Comparison of ENCODE assay signal across 1 cellular context in genomic region chr10:72098301-72099053, GRCh38.
TF ChIP-seq lines count a peak whose summit lies in the region.

No MANE protein-coding gene starts in this region.

TF ChIP-seq in K562, 482 proteins besides CTCF, POLR2A, EP300 and RAD21 (continued from another document):
- TF ChIP-seq TEAD4 (IDR thresholded peaks at IDR 0.05; ENCODE audit: low read length) (peak; percentile 30; the same call in 1 of the 2 replicates), TEAD4 (CRISPR knock-in tag; IDR thresholded peaks at IDR 0.05; ENCODE audit: borderline replicate concordance) (no peak), ZNF778 (CRISPR knock-in tag; IDR thresholded peaks at IDR 0.05) (no peak), EZH2 (IDR thresholded peaks at IDR 0.05; ENCODE audit: borderline replicate concordance, low read depth, low read length) (no peak), MAFK (IDR thresholded peaks at IDR 0.05; ENCODE audit: low read length) (no peak), ZBTB43 (CRISPR knock-in tag; IDR thresholded peaks at IDR 0.05) (peak; percentile 64; the same call in 1 of the 2 replicates), HMBOX1 (IDR thresholded peaks at IDR 0.05) (peak; percentile 67), GTF2E2 (tag; IDR thresholded peaks at IDR 0.05) (0 out of 2 replicates have a peak, but pooled peaks have one; percentile 24), PATZ1 (CRISPR knock-in tag; IDR thresholded peaks at IDR 0.05; ENCODE audit: borderline replicate concordance) (no peak), CHCHD3 (CRISPR knock-in tag; IDR thresholded peaks at IDR 0.05) (no peak), JUN (IDR thresholded peaks at IDR 0.05; ENCODE audit: borderline replicate concordance, low read depth, low read length) (peak; percentile 68), JUN (CRISPR knock-in tag; IDR thresholded peaks at IDR 0.05; ENCODE audit: borderline replicate concordance) (no peak), ARID3A (IDR thresholded peaks at IDR 0.05; ENCODE audit: borderline replicate concordance, low read depth, low read length) (no peak), ARID1B (IDR thresholded peaks at IDR 0.05) (peak; percentile 79), THAP12 (CRISPR knock-in tag; IDR thresholded peaks at IDR 0.05) (no peak), KDM1A (IDR thresholded peaks at IDR 0.05) (peak; percentile 61 to 62), ZNF583 (CRISPR knock-in tag; IDR thresholded peaks at IDR 0.05) (peak; percentile 98; the same call in 1 of the 2 replicates), SIN3A (IDR thresholded peaks at IDR 0.05; ENCODE audit: borderline replicate concordance in 2 of 2, control insufficient read depth in 1 of 2, low read depth in 2 of 2, low read length in 2 of 2) (no peak), RBBP5 (IDR thresholded peaks at IDR 0.05; ENCODE audit: borderline replicate concordance, insufficient read depth, low read length, poor library complexity, severe bottlenecking) (peak; percentile 4), U2AF2 (optimal IDR thresholded peaks at IDR 0.05; ENCODE audit: low read depth, low read length) (no peak), CEBPG (CRISPR knock-in tag; IDR thresholded peaks at IDR 0.05) (no peak), CEBPG (tag; conservative IDR thresholded peaks at IDR 0.05 in 1 of 2, IDR thresholded peaks at IDR 0.05 in 1 of 2) (0 out of 4 replicates have a peak, but pooled peaks of 1 of the 2 experiments have one; percentile 11), ADNP (tag; IDR thresholded peaks at IDR 0.05) (no peak), JUND (IDR thresholded peaks at IDR 0.05; ENCODE audit: borderline replicate concordance, low read depth, low read length) (peak; percentile 85), JUND (tag; IDR thresholded peaks at IDR 0.05; ENCODE audit: borderline replicate concordance, low read depth, low read length) (peak; percentile 90), ZNF668 (CRISPR knock-in tag; IDR thresholded peaks at IDR 0.05) (no peak), BRD9 (IDR thresholded peaks at IDR 0.05; ENCODE audit: low read depth, partially characterized antibody) (no peak), FOXA3 (CRISPR knock-in tag; conservative IDR thresholded peaks at IDR 0.05 in 1 of 2, IDR thresholded peaks at IDR 0.05 in 1 of 2) (no peak), NCOA6 (IDR thresholded peaks at IDR 0.05) (0 out of 2 replicates have a peak, but pooled peaks have one; percentile 26), ATF7 (IDR thresholded peaks at IDR 0.05) (peak; percentile 70; the same call in 1 of the 2 replicates), RBM15 (IDR thresholded peaks at IDR 0.05; ENCODE audit: insufficient read depth, low read length) (no peak)
- TF ChIP-seq, protein P1, sequence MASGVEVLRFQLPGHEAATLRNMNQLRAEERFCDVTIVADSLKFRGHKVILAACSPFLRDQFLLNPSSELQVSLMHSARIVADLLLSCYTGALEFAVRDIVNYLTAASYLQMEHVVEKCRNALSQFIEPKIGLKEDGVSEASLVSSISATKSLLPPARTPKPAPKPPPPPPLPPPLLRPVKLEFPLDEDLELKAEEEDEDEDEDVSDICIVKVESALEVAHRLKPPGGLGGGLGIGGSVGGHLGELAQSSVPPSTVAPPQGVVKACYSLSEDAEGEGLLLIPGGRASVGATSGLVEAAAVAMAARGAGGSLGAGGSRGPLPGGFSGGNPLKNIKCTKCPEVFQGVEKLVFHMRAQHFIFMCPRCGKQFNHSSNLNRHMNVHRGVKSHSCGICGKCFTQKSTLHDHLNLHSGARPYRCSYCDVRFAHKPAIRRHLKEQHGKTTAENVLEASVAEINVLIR (CRISPR knock-in tag; IDR thresholded peaks at IDR 0.05): 0 out of 2 replicates have a peak, but pooled peaks have one; percentile 43
- TF ChIP-seq, protein P2, sequence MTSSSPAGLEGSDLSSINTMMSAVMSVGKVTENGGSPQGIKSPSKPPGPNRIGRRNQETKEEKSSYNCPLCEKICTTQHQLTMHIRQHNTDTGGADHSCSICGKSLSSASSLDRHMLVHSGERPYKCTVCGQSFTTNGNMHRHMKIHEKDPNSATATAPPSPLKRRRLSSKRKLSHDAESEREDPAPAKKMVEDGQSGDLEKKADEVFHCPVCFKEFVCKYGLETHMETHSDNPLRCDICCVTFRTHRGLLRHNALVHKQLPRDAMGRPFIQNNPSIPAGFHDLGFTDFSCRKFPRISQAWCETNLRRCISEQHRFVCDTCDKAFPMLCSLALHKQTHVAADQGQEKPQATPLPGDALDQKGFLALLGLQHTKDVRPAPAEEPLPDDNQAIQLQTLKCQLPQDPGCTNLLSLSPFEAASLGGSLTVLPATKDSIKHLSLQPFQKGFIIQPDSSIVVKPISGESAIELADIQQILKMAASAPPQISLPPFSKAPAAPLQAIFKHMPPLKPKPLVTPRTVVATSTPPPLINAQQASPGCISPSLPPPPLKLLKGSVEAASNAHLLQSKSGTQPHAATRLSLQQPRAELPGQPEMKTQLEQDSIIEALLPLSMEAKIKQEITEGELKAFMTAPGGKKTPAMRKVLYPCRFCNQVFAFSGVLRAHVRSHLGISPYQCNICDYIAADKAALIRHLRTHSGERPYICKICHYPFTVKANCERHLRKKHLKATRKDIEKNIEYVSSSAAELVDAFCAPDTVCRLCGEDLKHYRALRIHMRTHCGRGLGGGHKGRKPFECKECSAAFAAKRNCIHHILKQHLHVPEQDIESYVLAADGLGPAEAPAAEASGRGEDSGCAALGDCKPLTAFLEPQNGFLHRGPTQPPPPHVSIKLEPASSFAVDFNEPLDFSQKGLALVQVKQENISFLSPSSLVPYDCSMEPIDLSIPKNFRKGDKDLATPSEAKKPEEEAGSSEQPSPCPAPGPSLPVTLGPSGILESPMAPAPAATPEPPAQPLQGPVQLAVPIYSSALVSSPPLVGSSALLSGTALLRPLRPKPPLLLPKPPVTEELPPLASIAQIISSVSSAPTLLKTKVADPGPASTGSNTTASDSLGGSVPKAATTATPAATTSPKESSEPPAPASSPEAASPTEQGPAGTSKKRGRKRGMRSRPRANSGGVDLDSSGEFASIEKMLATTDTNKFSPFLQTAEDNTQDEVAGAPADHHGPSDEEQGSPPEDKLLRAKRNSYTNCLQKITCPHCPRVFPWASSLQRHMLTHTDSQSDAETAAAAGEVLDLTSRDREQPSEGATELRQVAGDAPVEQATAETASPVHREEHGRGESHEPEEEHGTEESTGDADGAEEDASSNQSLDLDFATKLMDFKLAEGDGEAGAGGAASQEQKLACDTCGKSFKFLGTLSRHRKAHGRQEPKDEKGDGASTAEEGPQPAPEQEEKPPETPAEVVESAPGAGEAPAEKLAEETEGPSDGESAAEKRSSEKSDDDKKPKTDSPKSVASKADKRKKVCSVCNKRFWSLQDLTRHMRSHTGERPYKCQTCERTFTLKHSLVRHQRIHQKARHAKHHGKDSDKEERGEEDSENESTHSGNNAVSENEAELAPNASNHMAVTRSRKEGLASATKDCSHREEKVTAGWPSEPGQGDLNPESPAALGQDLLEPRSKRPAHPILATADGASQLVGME (CRISPR knock-in tag; IDR thresholded peaks at IDR 0.05): no peak
